ENCODE assay signal across 16 cellular contexts in genomic region chr6:133548409-133548808, GRCh38.
A peak's percentile ranks its signal among the peaks of the same experiment; 100 is the strongest.
DNase-seq lines count a peak whose midpoint lies in the region; ATAC-seq and TF ChIP-seq lines count a peak whose summit lies in the region.
"Had no signal": no experiment of that assay in that cellular context is flagged by ENCODE, and none has a peak within 500 bp of the region (broad histone marks: within the 10 kb centered on the region; RNA-seq: fewer than 3 reads in every experiment).

No MANE protein-coding gene starts in this region.

- H2AFZ ChIP-seq in mesenchymal stem cell (ENCODE audit: low read depth, low read length) = no peak overlapping the region

- no peak overlapping the region for H2BK15ac ChIP-seq in mesenchymal stem cell (ENCODE audit: low read depth, poor library complexity, severe bottlenecking)

- H3K27me3 Mint-ChIP-seq in CD14-positive monocyte (ENCODE audit: low read depth in 3 of 3) = peaks cover 0 to 2% (median 1%) of the 10 kb centered on the region in 3 donors
- H3K27me3 Mint-ChIP-seq: activated naive CD8-positive, alpha-beta T cell treated with anti-CD3 and anti-CD28 coated beads for 36 hours had no signal

- ATAC-seq in heart right ventricle = no peak
- ATAC-seq: Panc1 had no signal

- H3K9me3 ChIP-seq in cardiac muscle cell (ENCODE audit: low read depth) (no peaks in the 10 kb centered on the region), heart right ventricle (no peaks in the 10 kb centered on the region), mesenchymal stem cell (ENCODE audit: control insufficient read depth, low read length) (no peaks in the 10 kb centered on the region)
- H3K9me3 ChIP-seq: transverse colon had no signal

- H3K27ac ChIP-seq in cardiac muscle cell (peak overlapping the region; percentile 41), heart right ventricle (no peak overlapping the region), mesenchymal stem cell (ENCODE audit: low read length, poor library complexity, severe bottlenecking) (peak overlapping the region; percentile 37)
- H3K27ac ChIP-seq: skin epidermis, transverse colon had no signal

- H3K27me3 ChIP-seq in cardiac muscle cell = no peaks in the 10 kb centered on the region
- no peaks in the 10 kb centered on the region for H3K27me3 ChIP-seq in heart right ventricle
- no peaks in the 10 kb centered on the region for H3K27me3 ChIP-seq in mesenchymal stem cell (ENCODE audit: control insufficient read depth in 1 of 2, insufficient read depth in 1 of 2, low read length in 2 of 2)
- H3K27me3 ChIP-seq: transverse colon had no signal

- H4K8ac ChIP-seq in mesenchymal stem cell (ENCODE audit: low read length) = no peak overlapping the region

- no peak for TF ChIP-seq CTCF in cardiac muscle cell (IDR thresholded peaks at IDR 0.05; ENCODE audit: low read depth, low read length)
- TF ChIP-seq CTCF in heart right ventricle (IDR thresholded peaks at IDR 0.05) = no peak
- no peak for TF ChIP-seq CTCF in choroid plexus epithelial cell (conservative IDR thresholded peaks at IDR 0.05; ENCODE audit: low read depth, low read length)
- TF ChIP-seq CTCF in CD14-positive monocyte (IDR thresholded peaks at IDR 0.05) = no peak

- no peaks in the 10 kb centered on the region for H3K36me3 Mint-ChIP-seq in CD14-positive monocyte
- H3K36me3 Mint-ChIP-seq: activated naive CD8-positive, alpha-beta T cell treated with anti-CD3 and anti-CD28 coated beads for 36 hours; naive B cell had no signal

- no peak overlapping the region for H3K4me3 Mint-ChIP-seq in CD14-positive monocyte
- H3K4me3 Mint-ChIP-seq: activated naive CD8-positive, alpha-beta T cell treated with anti-CD3 and anti-CD28 coated beads for 36 hours; naive B cell; T-helper 1 cell treated with Interleukin-12 subunit alpha and Interleukin-12 subunit beta and Interleukin-4 antibody, amounts not matched to agents 30 μg/mL and 1 μg/mL, for 36 hours had no signal

- H3K4me1 Mint-ChIP-seq in CD14-positive monocyte = no peaks in the 10 kb centered on the region
- H3K4me1 Mint-ChIP-seq: activated naive CD8-positive, alpha-beta T cell treated with anti-CD3 and anti-CD28 coated beads for 36 hours had no signal

- H3K79me1 ChIP-seq in mesenchymal stem cell (replicated peaks; ENCODE audit: low read length, poor library complexity, severe bottlenecking) = no peaks in the 10 kb centered on the region

- H3K36me3 ChIP-seq in cardiac muscle cell (no peaks in the 10 kb centered on the region), heart right ventricle (no peaks in the 10 kb centered on the region), mesenchymal stem cell (ENCODE audit: control insufficient read depth in 1 of 2, insufficient read depth in 2 of 2, low read depth in 1 of 2, low read length in 2 of 2) (no peaks in the 10 kb centered on the region)
- H3K36me3 ChIP-seq: transverse colon had no signal

- no peaks in the 10 kb centered on the region for H3K9me3 Mint-ChIP-seq in CD14-positive monocyte
- H3K9me3 Mint-ChIP-seq: activated naive CD8-positive, alpha-beta T cell treated with anti-CD3 and anti-CD28 coated beads for 36 hours; naive B cell; T-helper 1 cell treated with Interleukin-12 subunit alpha and Interleukin-12 subunit beta and Interleukin-4 antibody, amounts not matched to agents 30 μg/mL and 1 μg/mL, for 36 hours had no signal

- no peak overlapping the region for H3K9ac ChIP-seq in mesenchymal stem cell (ENCODE audit: low read length)

- H3K14ac ChIP-seq in mesenchymal stem cell (ENCODE audit: low read length in 2 of 2) = no peak overlapping the region

- no peak overlapping the region for H3K23ac ChIP-seq in mesenchymal stem cell (ENCODE audit: low read length in 2 of 2)

- H2BK12ac ChIP-seq in mesenchymal stem cell (ENCODE audit: low read length in 2 of 2) = no peak overlapping the region

- H4K91ac ChIP-seq in mesenchymal stem cell (ENCODE audit: low read length) = no peak overlapping the region

- WGBS in heart right ventricle, 2 donors = 34 to 38% methylated on average over 1 of the region's 1 CpG
- 13% methylated on average over 1 of the region's 1 CpG for WGBS in mesenchymal stem cell

- H3K4me1 ChIP-seq in cardiac muscle cell (ENCODE audit: low read depth) (peaks cover 26% of the 10 kb centered on the region), heart right ventricle (peaks cover 0 to 21% (median 6%) of the 10 kb centered on the region in 9 donors), mesenchymal stem cell (ENCODE audit: control insufficient read depth, insufficient read depth, low read depth, low read length) (peaks cover 4% of the 10 kb centered on the region)

- no peak overlapping the region for H2BK120ac ChIP-seq in mesenchymal stem cell (ENCODE audit: low read depth, low read length)

- intact Hi-C loops in heart right ventricle (cut with DNase I) = loop anchor here in 1 of 10 donors (10.0 kb wide), 1 partner anchor 594 kb away; no protein-coding TSS in a partner anchor
- intact Hi-C loops in CD14-positive monocyte (cut with micrococcal nuclease) = no loop called here

- no peak overlapping the region for H3K4me2 ChIP-seq in mesenchymal stem cell (ENCODE audit: low read length, poor library complexity, severe bottlenecking)

- DNase-seq in cardiac muscle cell (ENCODE audit: low read depth in 1 of 2, low spot score in 1 of 2) = peak; percentile 51 to 78
- DNase-seq in heart right ventricle = no peak
- peak; percentile 84 for DNase-seq in choroid plexus epithelial cell (ENCODE audit: low read depth)
- DNase-seq in mesenchymal stem cell = peak; percentile 75
- DNase-seq in GF-D8 (lab: John Stamatoyannopoulos, UW) = no peak
- DNase-seq in CD14-positive monocyte (ENCODE audit: low spot score) = no peak
- no peak for DNase-seq in activated CD8-positive, alpha-beta memory T cell treated with anti-CD3 and anti-CD28 coated beads for 24 hours
- DNase-seq in DMS79 (lab: John Stamatoyannopoulos, UW) = no peak
- DNase-seq: activated naive CD8-positive, alpha-beta T cell treated with anti-CD3 and anti-CD28 coated beads for 36 hours; AML-193; naive B cell; NCI-H345; transverse colon had no signal

- H2AK5ac ChIP-seq in mesenchymal stem cell (ENCODE audit: low read length, severe bottlenecking) = no peak overlapping the region

- H3K4me3 ChIP-seq in cardiac muscle cell (no peak overlapping the region), heart right ventricle (no peak overlapping the region), choroid plexus epithelial cell (ENCODE audit: low read depth, low read length) (no peak overlapping the region), mesenchymal stem cell (ENCODE audit: insufficient read depth in 1 of 2, low read depth in 1 of 2, low read length in 2 of 2) (no peak overlapping the region)
- H3K4me3 ChIP-seq: skin epidermis, transverse colon had no signal

- H2BK5ac ChIP-seq in mesenchymal stem cell (ENCODE audit: low read depth, low read length, poor library complexity, severe bottlenecking) = no peak overlapping the region

- H3K27ac Mint-ChIP-seq in CD14-positive monocyte = no peak overlapping the region
- H3K27ac Mint-ChIP-seq: activated naive CD8-positive, alpha-beta T cell treated with anti-CD3 and anti-CD28 coated beads for 36 hours; naive B cell; T-helper 1 cell treated with Interleukin-12 subunit alpha and Interleukin-12 subunit beta and Interleukin-4 antibody, amounts not matched to agents 30 μg/mL and 1 μg/mL, for 36 hours had no signal

- H3K4ac ChIP-seq in mesenchymal stem cell (ENCODE audit: low read depth in 1 of 2, low read length in 2 of 2) = no peak overlapping the region

- H3K18ac ChIP-seq in mesenchymal stem cell (ENCODE audit: low read depth in 1 of 2, low read length in 2 of 2) = no peak overlapping the region

Comparison
In these comparisons a context has a peak if more than half of its experiments do, and no peak if none do; other contexts are left out.
1. DNase-seq: peak in cardiac muscle cell (2 of 2), choroid plexus epithelial cell (single experiment) and mesenchymal stem cell (single experiment); none in heart right ventricle (0 of 2), GF-D8 (single experiment), CD14-positive monocyte (single experiment), activated CD8-positive, alpha-beta memory T cell treated with anti-CD3 and anti-CD28 coated beads for 24 hours (single experiment) and DMS79 (single experiment).
2. H3K27ac ChIP-seq: peak in cardiac muscle cell (single experiment) and mesenchymal stem cell (single experiment); none in heart right ventricle (0 of 10).